Comparison of ENCODE assay signal across 10 cellular contexts in genomic region chr9:134662143-134662876, GRCh38. TPM values are rescaled to one million over a fixed set of nuclear protein-coding genes. Genes with fewer than 3 reads are reported as not detected.
DNase-seq lines count a peak whose midpoint lies in the region; ATAC-seq and TF ChIP-seq lines count a peak whose summit lies in the region.
"Had no signal": no experiment of that assay in that cellular context is flagged by ENCODE, and none has a peak within 500 bp of the region (broad histone marks: within the 10 kb centered on the region; RNA-seq: fewer than 3 reads in every experiment).

No MANE protein-coding gene starts in this region.

- no peak for TF ChIP-seq POLR2A in body of pancreas (IDR thresholded peaks at IDR 0.05)
- TF ChIP-seq POLR2A in spleen (IDR thresholded peaks at IDR 0.05): no peak

- TF ChIP-seq CTCF in body of pancreas (IDR thresholded peaks at IDR 0.05) (no peak), spleen (IDR thresholded peaks at IDR 0.05 in 8 of 11, conservative IDR thresholded peaks at IDR 0.05 in 3 of 11) (no peak)

- ATAC-seq in body of pancreas (peak; percentile 45), HG03520 (IDR thresholded peaks at IDR 0.05; ENCODE audit: unreplicated experiment) (no peak)
- no peak for ATAC-seq in stimulated activated naive CD8-positive, alpha-beta T cell treated with anti-CD3 and anti-CD28 coated beads, Interleukin-15, Interleukin-2, amounts not matched to agents 100 U/mL and 50 U/mL, for 24 hours
- ATAC-seq: naive thymus-derived CD8-positive, alpha-beta T cell had no signal

- H3K36me3 ChIP-seq in body of pancreas (replicated peaks in 1 of 2; ENCODE audit: insufficient read depth in 1 of 2, low read depth in 2 of 2) (no peaks in the 10 kb centered on the region), spleen (no peaks in the 10 kb centered on the region)

- H3K27me3 ChIP-seq in body of pancreas (peaks cover 0 to 4% of the 10 kb centered on the region in 2 donors), spleen (replicated peaks in 1 of 7) (no peaks in the 10 kb centered on the region)

- 75 to 83% methylated on average over 14 to 17 of the region's 17 CpGs for WGBS in body of pancreas, 2 donors
- 77 to 85% (median 79%) methylated on average over 17 of the region's 17 CpGs for WGBS in spleen, 5 donors

- no peaks in the 10 kb centered on the region for H3K4me1 ChIP-seq in body of pancreas
- H3K4me1 ChIP-seq in spleen: peaks cover 0 to 22% (median 0%) of the 10 kb centered on the region in 6 donors

- no peak overlapping the region for H3K4me3 ChIP-seq in body of pancreas
- no peak overlapping the region for H3K4me3 ChIP-seq in spleen
- H3K4me3 ChIP-seq: dorsolateral prefrontal cortex had no signal

- peak; percentile 44 for DNase-seq in GOT3 (lab: John Stamatoyannopoulos, UW)
- DNase-seq in body of pancreas: peak in 3 of 4 donors; percentile 30 to 50 (median 37)
- DNase-seq in iris pigment epithelial cell (ENCODE audit: low read depth): peak; percentile 89
- peak; percentile 59 for DNase-seq in spleen
- no peak for DNase-seq in COR-L47 (lab: John Stamatoyannopoulos, UW)
- no peak for DNase-seq in stimulated activated naive CD8-positive, alpha-beta T cell treated with anti-CD3 and anti-CD28 coated beads, Interleukin-15, Interleukin-2, amounts not matched to agents 100 U/mL and 50 U/mL, for 24 hours
- no peak for DNase-seq in AML-193 (lab: John Stamatoyannopoulos, UW)

- H3K9me3 ChIP-seq in body of pancreas (no peaks in the 10 kb centered on the region), spleen (peaks cover 0 to 24% (median 17%) of the 10 kb centered on the region in 8 donors)

- intact Hi-C loops in body of pancreas (cut with DNase I): no loop called here
- intact Hi-C loops in spleen (cut with DNase I; ENCODE audit: low total_unique reads): no loop called here

- H3K27ac ChIP-seq in body of pancreas (peak overlapping the region in 1 of 4 donors; percentile 6), spleen (peak overlapping the region in 6 of 8 donors; percentile 41 to 66 (median 51))

RNA-seq across cellular contexts. Expression of gene COL5A1, which starts 20.7 kb away (rescaled TPM):
- 10 to 100 TPM in 1 of 2 donors, 1 to 10 TPM in 1; 7.0 to 14.5 TPM for total RNA-seq in body of pancreas
- 10 to 100 TPM; 14.6 to 50.6 (median 28.9) TPM for total RNA-seq in spleen
- 10 to 100 TPM in 1 of 3 donors, 1 to 10 TPM in 2; 2.6 to 12.2 (median 3.1) TPM for polyA plus RNA-seq in spleen
- polyA plus RNA-seq: naive thymus-derived CD8-positive, alpha-beta T cell had no signal

Comparison
In these comparisons a context has a peak if more than half of its experiments do, and no peak if none do; other contexts are left out.
1. DNase-seq: peak in GOT3 (single experiment), body of pancreas (3 of 4), iris pigment epithelial cell (single experiment) and spleen (single experiment); none in COR-L47 (single experiment), stimulated activated naive CD8-positive, alpha-beta T cell treated with anti-CD3 and anti-CD28 coated beads, Interleukin-15, Interleukin-2, amounts not matched to agents 100 U/mL and 50 U/mL, for 24 hours (single experiment) and AML-193 (0 of 2).